Comparison of ENCODE assay signal across 9 cellular contexts in the genomic region with DNA sequence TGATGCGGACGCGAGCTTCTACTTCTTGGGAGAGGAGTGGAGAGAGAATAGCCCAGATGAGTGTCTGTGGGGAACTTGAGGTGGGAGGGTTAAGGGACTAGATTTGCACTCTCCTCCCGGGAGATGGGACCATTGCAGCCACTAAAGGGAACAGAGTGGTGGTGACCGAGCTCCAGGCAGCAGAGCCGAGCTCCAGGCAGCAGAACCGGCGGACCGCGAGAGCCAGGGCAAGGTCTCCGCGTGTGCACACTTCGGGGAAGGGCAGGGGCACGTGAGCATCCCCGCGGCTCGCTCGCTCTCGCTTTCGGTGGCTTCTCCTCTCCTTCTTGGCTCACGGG. TPM values are rescaled to one million over a fixed set of nuclear protein-coding genes. Genes with fewer than 3 reads are reported as not detected.
DNase-seq lines count a peak whose midpoint lies in the region; ATAC-seq, FAIRE-seq and TF ChIP-seq lines count a peak whose summit lies in the region.
"Had no signal": no experiment of that assay in that cellular context is flagged by ENCODE, and none has a peak within 500 bp of the region (broad histone marks: within the 10 kb centered on the region; RNA-seq: fewer than 3 reads in every experiment).

No MANE protein-coding gene starts in this region.

- peaks cover 0 to 5% of the 10 kb centered on the region in 2 experiments; a peak in 1 of 4 replicates for H3K4me1 ChIP-seq in HCT116 (ENCODE audit: control insufficient read depth in 1 of 2, insufficient read depth in 2 of 2, low read length in 2 of 2)
- H3K4me1 ChIP-seq in skeletal muscle satellite cell (ENCODE audit: control insufficient read depth, insufficient read depth, low read length): peaks cover 10% of the 10 kb centered on the region

- ATAC-seq in HCT116: no peak
- no peak for ATAC-seq in left ventricle myocardium superior
- no peak for ATAC-seq in HG03378 (IDR thresholded peaks at IDR 0.05; ENCODE audit: unreplicated experiment)

- no peaks in the 10 kb centered on the region for H4K20me1 ChIP-seq in HCT116 (ENCODE audit: insufficient read depth)

- H3K27me3 ChIP-seq in HCT116 (ENCODE audit: insufficient read depth, low read length): peaks cover 5% of the 10 kb centered on the region; the same call in 1 of the 2 replicates
- H3K27me3 ChIP-seq in skeletal muscle satellite cell (ENCODE audit: control insufficient read depth, insufficient read depth, low read length): peaks cover 77% of the 10 kb centered on the region

- TF ChIP-seq POLR2A in HCT116 (IDR thresholded peaks at IDR 0.05; ENCODE audit: borderline replicate concordance, extremely low read depth, insufficient read depth, insufficient read length): no peak

- H3K9me2 ChIP-seq in HCT116 (ENCODE audit: insufficient read depth): no peaks in the 10 kb centered on the region

- no peak overlapping the region for H3K27ac ChIP-seq in HCT116 (ENCODE audit: low read depth, low read length)

- CTCF ChIA-PET in HCT116 (lab: Charles Lee): no interaction called here

- POLR2A ChIA-PET in HCT116 (lab: Charles Lee): no interaction called here

- TF ChIP-seq CTCF in HCT116 (IDR thresholded peaks at IDR 0.05 in 2 of 3, conservative IDR thresholded peaks at IDR 0.05 in 1 of 3; ENCODE audit: borderline replicate concordance in 1 of 3, insufficient read depth in 1 of 3, low read depth in 2 of 3, low read length in 2 of 3): no peak
- no peak for TF ChIP-seq CTCF in WI38 (IDR thresholded peaks at IDR 0.05; ENCODE audit: low read depth, low read length)

- DNase-seq in HCT116 (ENCODE audit: low read depth, low spot score) (no peak), left ventricle myocardium superior (peak; percentile 39), RCC 7860 (ENCODE audit: low spot score) (no peak), DMS79 treated with DMSO at 0.1 percent for 48 hours (lab: John Stamatoyannopoulos, UW) (no peak), GM19240 (ENCODE audit: insufficient read length, low spot score) (no peak)

- no peaks in the 10 kb centered on the region for H3K36me3 ChIP-seq in HCT116 (ENCODE audit: control insufficient read depth in 1 of 2, insufficient read depth in 2 of 2, low read length in 2 of 2)
- H3K36me3 ChIP-seq in skeletal muscle satellite cell (ENCODE audit: insufficient read depth, low read length): no peaks in the 10 kb centered on the region

- H3K9me3 ChIP-seq in HCT116 (ENCODE audit: control insufficient read depth in 1 of 2, insufficient read depth in 1 of 2, low read depth in 1 of 2, low read length in 2 of 2) (no peaks in the 10 kb centered on the region), skeletal muscle satellite cell (replicated peaks; ENCODE audit: low read length) (no peaks in the 10 kb centered on the region)

- H3K4me2 ChIP-seq in HCT116 (ENCODE audit: low read length) (peak overlapping the region; percentile 67), skeletal muscle satellite cell (ENCODE audit: low read length) (peak overlapping the region; percentile 79)

- no peak for TF ChIP-seq RAD21 in HCT116 (IDR thresholded peaks at IDR 0.05; ENCODE audit: low read depth)

- H2AFZ ChIP-seq in HCT116 (ENCODE audit: low read depth, low read length, poor library complexity, severe bottlenecking): no peak overlapping the region

- no peak overlapping the region for H3K9ac ChIP-seq in HCT116 (ENCODE audit: low read length)
- no peak overlapping the region for H3K9ac ChIP-seq in skeletal muscle satellite cell (ENCODE audit: low read depth, low read length)

- BruUV-seq in HCT116 (replicated peaks; lab: Mats Ljungman, UMichigan): no TSS peak

- intact Hi-C loops in HCT116 (cut with micrococcal nuclease) (no loop called here), left ventricle myocardium superior (cut with micrococcal nuclease) (no loop called here)

- RAD21 ChIA-PET in HCT116 (lab: Charles Lee; ENCODE audit: low non-redundant PET in 1 of 2, low total read pairs in 2 of 2, uncharacterized antibody in 2 of 2, unreplicated experiment in 2 of 2): no interaction called here

- no peak for FAIRE-seq in RCC 7860 (lab: Jason Lieb, UNC)

- H3K79me2 ChIP-seq in HCT116 (ENCODE audit: insufficient read depth, low read length): no peaks in the 10 kb centered on the region

- H3K4me3 ChIP-seq in HCT116 (replicated peaks in 1 of 2; ENCODE audit: low read depth in 1 of 2, low read length in 2 of 2): no peak overlapping the region
- H3K4me3 ChIP-seq in WI38 (ENCODE audit: low read depth, low read length): peak overlapping the region; percentile 59
- peak overlapping the region; percentile 65 for H3K4me3 ChIP-seq in skeletal muscle satellite cell (ENCODE audit: low read length)

TF ChIP-seq in HCT116, 20 proteins besides CTCF, POLR2A, EP300 and RAD21:
- TF ChIP-seq ZNF274 (IDR thresholded peaks at IDR 0.05; ENCODE audit: low read depth, low read length) (no peak), SP1 (IDR thresholded peaks at IDR 0.05; ENCODE audit: low read depth) (no peak), EGR1 (IDR thresholded peaks at IDR 0.05; ENCODE audit: low read depth) (no peak), FOSL1 (IDR thresholded peaks at IDR 0.05; ENCODE audit: low read depth) (no peak)
- TF ChIP-seq, protein P1, sequence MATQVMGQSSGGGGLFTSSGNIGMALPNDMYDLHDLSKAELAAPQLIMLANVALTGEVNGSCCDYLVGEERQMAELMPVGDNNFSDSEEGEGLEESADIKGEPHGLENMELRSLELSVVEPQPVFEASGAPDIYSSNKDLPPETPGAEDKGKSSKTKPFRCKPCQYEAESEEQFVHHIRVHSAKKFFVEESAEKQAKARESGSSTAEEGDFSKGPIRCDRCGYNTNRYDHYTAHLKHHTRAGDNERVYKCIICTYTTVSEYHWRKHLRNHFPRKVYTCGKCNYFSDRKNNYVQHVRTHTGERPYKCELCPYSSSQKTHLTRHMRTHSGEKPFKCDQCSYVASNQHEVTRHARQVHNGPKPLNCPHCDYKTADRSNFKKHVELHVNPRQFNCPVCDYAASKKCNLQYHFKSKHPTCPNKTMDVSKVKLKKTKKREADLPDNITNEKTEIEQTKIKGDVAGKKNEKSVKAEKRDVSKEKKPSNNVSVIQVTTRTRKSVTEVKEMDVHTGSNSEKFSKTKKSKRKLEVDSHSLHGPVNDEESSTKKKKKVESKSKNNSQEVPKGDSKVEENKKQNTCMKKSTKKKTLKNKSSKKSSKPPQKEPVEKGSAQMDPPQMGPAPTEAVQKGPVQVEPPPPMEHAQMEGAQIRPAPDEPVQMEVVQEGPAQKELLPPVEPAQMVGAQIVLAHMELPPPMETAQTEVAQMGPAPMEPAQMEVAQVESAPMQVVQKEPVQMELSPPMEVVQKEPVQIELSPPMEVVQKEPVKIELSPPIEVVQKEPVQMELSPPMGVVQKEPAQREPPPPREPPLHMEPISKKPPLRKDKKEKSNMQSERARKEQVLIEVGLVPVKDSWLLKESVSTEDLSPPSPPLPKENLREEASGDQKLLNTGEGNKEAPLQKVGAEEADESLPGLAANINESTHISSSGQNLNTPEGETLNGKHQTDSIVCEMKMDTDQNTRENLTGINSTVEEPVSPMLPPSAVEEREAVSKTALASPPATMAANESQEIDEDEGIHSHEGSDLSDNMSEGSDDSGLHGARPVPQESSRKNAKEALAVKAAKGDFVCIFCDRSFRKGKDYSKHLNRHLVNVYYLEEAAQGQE (IDR thresholded peaks at IDR 0.05; ENCODE audit: low read depth): no peak

RNA-seq across cellular contexts. Expression of a gene that starts 1.1 kb away (rescaled TPM):
- 0.44 TPM for total RNA-seq in HCT116 (2021; ENCODE audit: unreplicated experiment)
- polyA plus RNA-seq in HCT116 (2012): 0.15 and 0.16 TPM in 2 replicates
- 0.10 TPM for total RNA-seq in left ventricle myocardium superior
- total RNA-seq in skeletal muscle satellite cell (2012; rRNA removed): not detected in 2 replicates
- total RNA-seq: LHCN-M2 had no signal

RNA-seq across cellular contexts. Expression of a gene that starts 46.0 kb away (rescaled TPM):
- total RNA-seq in HCT116 (2021; ENCODE audit: unreplicated experiment) (1.2 TPM), left ventricle myocardium superior (2.4 TPM)
- polyA plus RNA-seq in HCT116 (2012): 0.42 and 0.57 TPM in 2 replicates
- under 0.01 and 0.22 TPM in 2 replicates for total RNA-seq in skeletal muscle satellite cell (2012; rRNA removed)

Comparison
In these comparisons a context has a peak if more than half of its experiments do, and no peak if none do; other contexts are left out.
1. H3K4me3 ChIP-seq: peak in WI38 (single experiment) and skeletal muscle satellite cell (single experiment); none in HCT116 (0 of 2).